ENCODE assay signal across 17 cellular contexts in the genomic region with DNA sequence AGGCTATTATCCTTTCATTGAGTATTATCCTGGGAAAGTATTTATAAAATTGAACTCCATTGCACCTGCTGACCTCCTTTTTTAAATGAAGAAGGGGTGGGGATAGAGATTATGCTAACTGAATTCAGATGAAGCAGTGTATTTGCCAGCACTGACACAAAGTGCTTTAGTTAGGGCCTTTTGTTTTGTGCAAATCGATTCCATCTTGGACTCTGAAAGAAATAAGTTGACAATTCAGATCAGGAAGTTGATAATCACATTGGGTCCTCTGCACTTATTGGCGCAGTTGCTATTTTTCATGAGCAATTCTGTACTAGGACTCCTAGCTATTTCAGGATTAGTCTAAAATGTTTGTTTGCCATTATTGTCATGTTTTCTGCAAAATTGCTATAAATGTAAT.
"Had no signal": no experiment of that assay in that cellular context is flagged by ENCODE, and none has a peak within 500 bp of the region (broad histone marks: within the 10 kb centered on the region; RNA-seq: fewer than 3 reads in every experiment).

No MANE protein-coding gene starts in this region.

- DNase-seq: activated CD4-positive, alpha-beta memory T cell treated with anti-CD3 and anti-CD28 coated beads, Interleukin-2, amount 10 ng/mL, durations not matched to agents 7 days and 5 days; activated CD4-positive, alpha-beta T cell treated with anti-CD3 and anti-CD28 coated beads for 36 hours; activated CD8-positive, alpha-beta memory T cell treated with anti-CD3 and anti-CD28 coated beads, Interleukin-2, amount 10 ng/mL, durations not matched to agents 7 days and 5 days; activated naive CD4-positive, alpha-beta T cell; anterior cingulate cortex; brain microvascular endothelial cell; cerebellar nuclear complex; cortex of kidney; effector CD4-positive, alpha-beta T cell; left cardiac atrium; nucleus accumbens; posterior cingulate gyrus; stimulated activated naive B cell treated with anti-CD40 and anti-IgM and Interleukin-4, amounts not matched to agents 10 μg/mL and 1 μg/mL and 100 μg/mL, for 72 hours; upper lobe of right lung had no signal

- H3K4me1 ChIP-seq: upper lobe of right lung had no signal

- ATAC-seq: activated CD4-positive, alpha-beta T cell treated with anti-CD3 and anti-CD28 coated beads for 36 hours; activated CD8-positive, alpha-beta memory T cell treated with anti-CD3 and anti-CD28 coated beads, Interleukin-2, amount 10 ng/mL, durations not matched to agents 7 days and 5 days; esophagus mucosa; left cardiac atrium; stimulated activated naive B cell treated with anti-CD40 and anti-IgM and Interleukin-4, amounts not matched to agents 10 μg/mL and 1 μg/mL and 100 μg/mL, for 72 hours; upper lobe of right lung had no signal

- H3K4me3 ChIP-seq: lung, upper lobe of right lung had no signal

- H3K27ac ChIP-seq: brain microvascular endothelial cell, upper lobe of right lung had no signal

- H3K27me3 ChIP-seq: brain microvascular endothelial cell, upper lobe of right lung had no signal

- FAIRE-seq: TTC549 had no signal

- H3K36me3 ChIP-seq: brain microvascular endothelial cell had no signal

- H3K9me3 ChIP-seq: upper lobe of right lung had no signal
